Comparison of ENCODE assay signal across 13 cellular contexts in genomic region chr18:35095983-35096676, GRCh38. TPM values are rescaled to one million over a fixed set of nuclear protein-coding genes. Genes with fewer than 3 reads are reported as not detected.
A peak's percentile ranks its signal among the peaks of the same experiment; 100 is the strongest.
DNase-seq lines count a peak whose midpoint lies in the region; ATAC-seq and TF ChIP-seq lines count a peak whose summit lies in the region.
"Had no signal": no experiment of that assay in that cellular context is flagged by ENCODE, and none has a peak within 500 bp of the region (broad histone marks: within the 10 kb centered on the region; RNA-seq: fewer than 3 reads in every experiment).

No MANE protein-coding gene starts in this region.

- H3K27me3 Mint-ChIP-seq in activated naive CD4-positive, alpha-beta T cell treated with anti-CD3 and anti-CD28 coated beads, Interleukin-2, amount 50 U/mL, for 24 hours = no peaks in the 10 kb centered on the region
- H3K27me3 Mint-ChIP-seq in activated naive CD4-positive, alpha-beta T cell treated with anti-CD3 and anti-CD28 coated beads, Interleukin-2, amount 10 ng/mL, durations not matched to agents 7 days and 5 days = no peaks in the 10 kb centered on the region
- H3K27me3 Mint-ChIP-seq in T-helper 17 cell = no peaks in the 10 kb centered on the region

- peaks cover 63% of the 10 kb centered on the region for H3K4me1 Mint-ChIP-seq in activated naive CD4-positive, alpha-beta T cell treated with anti-CD3 and anti-CD28 coated beads, Interleukin-2, amount 50 U/mL, for 24 hours
- H3K4me1 Mint-ChIP-seq in activated naive CD4-positive, alpha-beta T cell treated with anti-CD3 and anti-CD28 coated beads, Interleukin-2, amount 10 ng/mL, durations not matched to agents 7 days and 5 days = no peaks in the 10 kb centered on the region
- peaks cover 19% of the 10 kb centered on the region for H3K4me1 Mint-ChIP-seq in T-helper 17 cell

- H3K9me3 ChIP-seq in T-helper 17 cell (ENCODE audit: control insufficient read depth, low read length, poor library complexity, severe bottlenecking) = no peaks in the 10 kb centered on the region

- DNase-seq in activated naive CD4-positive, alpha-beta T cell treated with anti-CD3 and anti-CD28 coated beads, Interleukin-2, amount 10 ng/mL, durations not matched to agents 7 days and 5 days = no peak
- DNase-seq in T-helper 17 cell = no peak
- no peak for DNase-seq in stimulated activated naive CD8-positive, alpha-beta T cell treated with anti-CD3 and anti-CD28 coated beads, Interleukin-15, Interleukin-2, amounts not matched to agents 100 U/mL and 50 U/mL, for 24 hours
- DNase-seq in omental fat pad (ENCODE audit: low spot score) = no peak
- no peak for DNase-seq in NCI-H1694 treated with DMSO at 0.1 percent for 48 hours (lab: John Stamatoyannopoulos, UW)
- DNase-seq in posterior cingulate gyrus = no peak
- DNase-seq: activated CD4-positive, alpha-beta T cell treated with anti-CD3 and anti-CD28 coated beads for 4 hours; effector memory CD4-positive, alpha-beta T cell; H7; NCI-H510A treated with DMSO at 0.1 percent for 48 hours; stimulated activated CD4-positive, alpha-beta T cell treated with anti-CD3 and anti-CD28 coated beads, Interleukin-2, amount 100 ng/mL, for 48 hours had no signal

- no peak for TF ChIP-seq CTCF in omental fat pad (IDR thresholded peaks at IDR 0.05)

- CTCF ChIA-PET in activated naive CD4-positive, alpha-beta T cell treated with anti-CD3 and anti-CD28 coated beads, Interleukin-2, amount 10 ng/mL, durations not matched to agents 7 days and 5 days (lab: Charles Lee) = interaction anchor here (0.8 to 1.6 kb wide), 2 partner anchors 54 to 67 kb away, joined by 3 read pairs; no protein-coding TSS in a partner anchor

- H3K9me3 Mint-ChIP-seq in activated naive CD4-positive, alpha-beta T cell treated with anti-CD3 and anti-CD28 coated beads, Interleukin-2, amount 50 U/mL, for 24 hours = no peaks in the 10 kb centered on the region
- H3K9me3 Mint-ChIP-seq in activated naive CD4-positive, alpha-beta T cell treated with anti-CD3 and anti-CD28 coated beads, Interleukin-2, amount 10 ng/mL, durations not matched to agents 7 days and 5 days = no peaks in the 10 kb centered on the region

- peak overlapping the region; percentile 89 for H3K27ac Mint-ChIP-seq in activated naive CD4-positive, alpha-beta T cell treated with anti-CD3 and anti-CD28 coated beads, Interleukin-2, amount 50 U/mL, for 24 hours
- H3K27ac Mint-ChIP-seq in activated naive CD4-positive, alpha-beta T cell treated with anti-CD3 and anti-CD28 coated beads, Interleukin-2, amount 10 ng/mL, durations not matched to agents 7 days and 5 days = no peak overlapping the region
- peak overlapping the region; percentile 6 for H3K27ac Mint-ChIP-seq in T-helper 17 cell

- intact Hi-C loops in posterior cingulate gyrus (cut with DNase I) = no loop called here

- H3K4me3 Mint-ChIP-seq in activated naive CD4-positive, alpha-beta T cell treated with anti-CD3 and anti-CD28 coated beads, Interleukin-2, amount 50 U/mL, for 24 hours = peak overlapping the region; percentile 42
- no peak overlapping the region for H3K4me3 Mint-ChIP-seq in activated naive CD4-positive, alpha-beta T cell treated with anti-CD3 and anti-CD28 coated beads, Interleukin-2, amount 10 ng/mL, durations not matched to agents 7 days and 5 days
- no peak overlapping the region for H3K4me3 Mint-ChIP-seq in T-helper 17 cell

- peak; percentile 91 for ATAC-seq in HG02884 (IDR thresholded peaks at IDR 0.05; ENCODE audit: unreplicated experiment)
- no peak for ATAC-seq in T-helper 17 cell
- ATAC-seq in stimulated activated naive CD8-positive, alpha-beta T cell treated with anti-CD3 and anti-CD28 coated beads, Interleukin-15, Interleukin-2, amounts not matched to agents 100 U/mL and 50 U/mL, for 24 hours = peak; percentile 85
- no peak for ATAC-seq in omental fat pad (ENCODE audit: low FRiP score)

- peaks cover 23% of the 10 kb centered on the region for H3K36me3 Mint-ChIP-seq in activated naive CD4-positive, alpha-beta T cell treated with anti-CD3 and anti-CD28 coated beads, Interleukin-2, amount 50 U/mL, for 24 hours
- H3K36me3 Mint-ChIP-seq in activated naive CD4-positive, alpha-beta T cell treated with anti-CD3 and anti-CD28 coated beads, Interleukin-2, amount 10 ng/mL, durations not matched to agents 7 days and 5 days = peaks cover 14% of the 10 kb centered on the region
- peaks cover 5% of the 10 kb centered on the region for H3K36me3 Mint-ChIP-seq in T-helper 17 cell (ENCODE audit: low read depth)

RNA-seq across cellular contexts. Expression of gene MAPRE2, which starts 54.9 kb away (rescaled TPM):
- total RNA-seq in T-helper 17 cell (100 to 1,000 TPM in 1 of 2 donors, 10 to 100 TPM in 1; 91.4 to 111 TPM), omental fat pad (10 to 100 TPM; 19.7 to 35.6 (median 24.8) TPM)

Comparison
In these comparisons a context has a peak if more than half of its experiments do, and no peak if none do; other contexts are left out.
1. ATAC-seq: peak in HG02884 (single experiment) and stimulated activated naive CD8-positive, alpha-beta T cell treated with anti-CD3 and anti-CD28 coated beads, Interleukin-15, Interleukin-2, amounts not matched to agents 100 U/mL and 50 U/mL, for 24 hours (single experiment); none in T-helper 17 cell (single experiment) and omental fat pad (single experiment).